ENCODE assay signal across 19 cellular contexts in genomic region chr14:23399591-23399990, GRCh38. TPM values are rescaled to one million over a fixed set of nuclear protein-coding genes. Genes with fewer than 3 reads are reported as not detected.
DNase-seq lines count a peak whose midpoint lies in the region; ATAC-seq lines count a peak whose summit lies in the region.
"Had no signal": no experiment of that assay in that cellular context is flagged by ENCODE, and none has a peak within 500 bp of the region (broad histone marks: within the 10 kb centered on the region; RNA-seq: fewer than 3 reads in every experiment).

No MANE protein-coding gene starts in this region.

- DNase-seq in Right ventricle myocardium superior, result peak; percentile 41
- no peak for DNase-seq in left cardiac atrium
- no peak for DNase-seq in globus pallidus (ENCODE audit: low spot score)
- DNase-seq: Calu3; CD4-positive, alpha-beta memory T cell; DMS79; NCI-H1436 treated with DMSO at 0.1 percent for 48 hours; NCI-H510A treated with DMSO at 0.1 percent for 48 hours; NCI-H82; PC-3 had no signal

- no peak overlapping the region for H3K4me3 ChIP-seq in mesodermal cell (ENCODE audit: extremely low read depth, insufficient read depth, low read length, poor library complexity, severe bottlenecking)

- ATAC-seq in Right ventricle myocardium superior (ENCODE audit: poor library complexity) (no peak), left cardiac atrium (no peak), HG03521 (IDR thresholded peaks at IDR 0.05; ENCODE audit: unreplicated experiment) (no peak), GM21515 (IDR thresholded peaks at IDR 0.05; ENCODE audit: unreplicated experiment) (no peak)
- ATAC-seq: PC-3 had no signal

- no peaks in the 10 kb centered on the region for H3K9me3 ChIP-seq in mesodermal cell (ENCODE audit: control insufficient read depth, low read length)

- 83 to 88% methylated on average over 3 to 4 of the region's 6 CpGs for WGBS in mesodermal cell (ENCODE audit: insufficient coverage in 2 of 2), 2 experiments

- peaks cover 2% of the 10 kb centered on the region for H3K4me1 ChIP-seq in mesodermal cell (ENCODE audit: control insufficient read depth, insufficient read depth, low read length, poor library complexity, severe bottlenecking)

- no peaks in the 10 kb centered on the region for H3K36me3 ChIP-seq in mesodermal cell (ENCODE audit: control insufficient read depth, insufficient read depth, low read length)

- H3K27ac ChIP-seq in mesodermal cell (ENCODE audit: low read depth, low read length, severe bottlenecking), result peak overlapping the region; percentile 10
- H3K27ac ChIP-seq: KMS-11, RWPE1 had no signal

- intact Hi-C loops in Right ventricle myocardium superior (cut with DNase I) (no loop called here), left cardiac atrium (cut with DNase I) (no loop called here)

RNA-seq across cellular contexts. Expression of gene MYH6, which starts 8.5 kb away (rescaled TPM):
- 4,934 TPM for total RNA-seq in Right ventricle myocardium superior
- total RNA-seq in left cardiac atrium, result over 10,000 TPM; 10,415 to 11,820 TPM
- polyA plus RNA-seq in mesodermal cell (2013, experiment 1 of 2), result 0.66 TPM
- polyA plus RNA-seq in mesodermal cell (2013, experiment 2 of 2), result 0.71 TPM
- total RNA-seq: A172; Calu3; CD4-positive, alpha-beta memory T cell; H4; M059J; PC-3 had no signal
- polyA plus RNA-seq: BJ; CD4-positive, alpha-beta memory T cell had no signal

RNA-seq across cellular contexts. Expression of gene CMTM5, which starts 22.7 kb away (rescaled TPM):
- total RNA-seq in Right ventricle myocardium superior, result 0.27 TPM
- total RNA-seq in left cardiac atrium, result 1 to 10 TPM in 1 of 2 donors, under 1 TPM in 1; 0.44 to 1.4 TPM
- polyA plus RNA-seq in mesodermal cell (2013, experiment 1 of 2), result 4.1 TPM
- 3.4 TPM for polyA plus RNA-seq in mesodermal cell (2013, experiment 2 of 2)
- total RNA-seq: A172; Calu3; CD4-positive, alpha-beta memory T cell; H4; M059J; PC-3 had no signal
- polyA plus RNA-seq: BJ; CD4-positive, alpha-beta memory T cell had no signal

RNA-seq across cellular contexts. Expression of gene IL25, which starts 27.0 kb away (rescaled TPM):
- total RNA-seq in Right ventricle myocardium superior (not detected), left cardiac atrium (not detected)
- polyA plus RNA-seq in mesodermal cell (2013, experiment 1 of 2), result not detected
- not detected for polyA plus RNA-seq in mesodermal cell (2013, experiment 2 of 2)
- total RNA-seq: A172; Calu3; CD4-positive, alpha-beta memory T cell; H4; M059J; PC-3 had no signal
- polyA plus RNA-seq: BJ; CD4-positive, alpha-beta memory T cell had no signal

RNA-seq across cellular contexts. Expression of gene EFS, which starts 34.6 kb away (rescaled TPM):
- 3.2 TPM for total RNA-seq in Right ventricle myocardium superior
- 10 to 100 TPM in 1 of 2 donors, 1 to 10 TPM in 1; 5.8 to 10.3 TPM for total RNA-seq in left cardiac atrium
- 50.5 TPM for polyA plus RNA-seq in mesodermal cell (2013, experiment 1 of 2)
- polyA plus RNA-seq in mesodermal cell (2013, experiment 2 of 2), result 41.4 TPM
- total RNA-seq: A172; Calu3; CD4-positive, alpha-beta memory T cell; H4 had no signal
- polyA plus RNA-seq: CD4-positive, alpha-beta memory T cell had no signal

RNA-seq across cellular contexts. Expression of gene MYH7, which starts 35.9 kb away (rescaled TPM):
- 11,793 TPM for total RNA-seq in Right ventricle myocardium superior
- total RNA-seq in left cardiac atrium, result 100 to 1,000 TPM; 175 to 201 TPM
- 0.15 TPM for polyA plus RNA-seq in mesodermal cell (2013, experiment 1 of 2)
- 0.25 TPM for polyA plus RNA-seq in mesodermal cell (2013, experiment 2 of 2)
- total RNA-seq: A172; Calu3; CD4-positive, alpha-beta memory T cell; H4; M059J; PC-3 had no signal
- polyA plus RNA-seq: BJ; CD4-positive, alpha-beta memory T cell had no signal
